Comparison of ENCODE assay signal across 1 cellular context in genomic region chr1:37595440-37596181, GRCh38.
TF ChIP-seq lines count a peak whose summit lies in the region.

Gene GNL2, minus strand, starts transcription at chr1:37595937. Its CDS starts 115 bp downstream, at chr1:37595822.

TF ChIP-seq in HEK293, 187 proteins besides CTCF, POLR2A, EP300 and RAD21 (continued from another document and continues in another):
- TF ChIP-seq, protein P1, sequence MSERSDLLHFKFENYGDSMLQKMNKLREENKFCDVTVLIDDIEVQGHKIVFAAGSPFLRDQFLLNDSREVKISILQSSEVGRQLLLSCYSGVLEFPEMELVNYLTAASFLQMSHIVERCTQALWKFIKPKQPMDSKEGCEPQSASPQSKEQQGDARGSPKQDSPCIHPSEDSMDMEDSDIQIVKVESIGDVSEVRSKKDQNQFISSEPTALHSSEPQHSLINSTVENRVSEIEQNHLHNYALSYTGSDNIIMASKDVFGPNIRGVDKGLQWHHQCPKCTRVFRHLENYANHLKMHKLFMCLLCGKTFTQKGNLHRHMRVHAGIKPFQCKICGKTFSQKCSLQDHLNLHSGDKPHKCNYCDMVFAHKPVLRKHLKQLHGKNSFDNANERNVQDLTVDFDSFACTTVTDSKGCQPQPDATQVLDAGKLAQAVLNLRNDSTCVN (tag by site-specific recombination; optimal IDR thresholded peaks at IDR 0.05): peak; percentile 98
- TF ChIP-seq, protein P2, sequence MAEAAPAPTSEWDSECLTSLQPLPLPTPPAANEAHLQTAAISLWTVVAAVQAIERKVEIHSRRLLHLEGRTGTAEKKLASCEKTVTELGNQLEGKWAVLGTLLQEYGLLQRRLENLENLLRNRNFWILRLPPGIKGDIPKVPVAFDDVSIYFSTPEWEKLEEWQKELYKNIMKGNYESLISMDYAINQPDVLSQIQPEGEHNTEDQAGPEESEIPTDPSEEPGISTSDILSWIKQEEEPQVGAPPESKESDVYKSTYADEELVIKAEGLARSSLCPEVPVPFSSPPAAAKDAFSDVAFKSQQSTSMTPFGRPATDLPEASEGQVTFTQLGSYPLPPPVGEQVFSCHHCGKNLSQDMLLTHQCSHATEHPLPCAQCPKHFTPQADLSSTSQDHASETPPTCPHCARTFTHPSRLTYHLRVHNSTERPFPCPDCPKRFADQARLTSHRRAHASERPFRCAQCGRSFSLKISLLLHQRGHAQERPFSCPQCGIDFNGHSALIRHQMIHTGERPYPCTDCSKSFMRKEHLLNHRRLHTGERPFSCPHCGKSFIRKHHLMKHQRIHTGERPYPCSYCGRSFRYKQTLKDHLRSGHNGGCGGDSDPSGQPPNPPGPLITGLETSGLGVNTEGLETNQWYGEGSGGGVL (tag by site-specific recombination; IDR thresholded peaks at IDR 0.05): no peak
- TF ChIP-seq SP7 (tag by site-specific recombination; IDR thresholded peaks at IDR 0.05) (peak; percentile 6), ZNF146 (tag by site-specific recombination; IDR thresholded peaks at IDR 0.05) (no peak), YY2 (tag by site-specific recombination; IDR thresholded peaks at IDR 0.05) (no peak), ZNF513 (tag by site-specific recombination; IDR thresholded peaks at IDR 0.05) (no peak), HOXD13 (CRISPR knock-in tag; IDR thresholded peaks at IDR 0.05; ENCODE audit: borderline replicate concordance) (no peak), ZNF747 (tag by site-specific recombination; IDR thresholded peaks at IDR 0.05) (no peak), ZBTB8A (tag by site-specific recombination; IDR thresholded peaks at IDR 0.05) (peak; percentile 72), OSR2 (tag by site-specific recombination; IDR thresholded peaks at IDR 0.05) (no peak), ZSCAN18 (tag by site-specific recombination; IDR thresholded peaks at IDR 0.05) (no peak), ZNF623 (tag by site-specific recombination; IDR thresholded peaks at IDR 0.05) (peak; percentile 5; the same call in 1 of the 2 replicates), ZNF423 (tag by site-specific recombination; IDR thresholded peaks at IDR 0.05) (no peak), KLF1 (tag by site-specific recombination; IDR thresholded peaks at IDR 0.05) (no peak; the same call in none of the 2 replicates), GLI4 (tag by site-specific recombination; IDR thresholded peaks at IDR 0.05) (no peak), ZNF654 (tag by site-specific recombination; IDR thresholded peaks at IDR 0.05; ENCODE audit: low read depth) (no peak), REPIN1 (tag by site-specific recombination; IDR thresholded peaks at IDR 0.05; ENCODE audit: low read depth) (no peak), ZNF112 (tag by site-specific recombination; IDR thresholded peaks at IDR 0.05) (no peak), KLF10 (tag by site-specific recombination; IDR thresholded peaks at IDR 0.05) (no peak), ZNF585B (tag by site-specific recombination; IDR thresholded peaks at IDR 0.05) (no peak), PATZ1 (tag by site-specific recombination; IDR thresholded peaks at IDR 0.05) (peak; percentile 65), ZNF132 (tag by site-specific recombination; IDR thresholded peaks at IDR 0.05; ENCODE audit: borderline replicate concordance) (no peak), ZNF23 (tag by site-specific recombination; IDR thresholded peaks at IDR 0.05; ENCODE audit: borderline replicate concordance) (no peak), ZNF138 (tag by site-specific recombination; IDR thresholded peaks at IDR 0.05; ENCODE audit: borderline replicate concordance) (no peak), ZNF449 (tag by site-specific recombination; IDR thresholded peaks at IDR 0.05) (no peak), ZSCAN30 (tag by site-specific recombination; IDR thresholded peaks at IDR 0.05) (no peak), ZNF362 (tag by site-specific recombination; IDR thresholded peaks at IDR 0.05) (no peak), ZFP41 (tag by site-specific recombination; IDR thresholded peaks at IDR 0.05; ENCODE audit: borderline replicate concordance) (no peak), GLI2 (tag by site-specific recombination; IDR thresholded peaks at IDR 0.05; ENCODE audit: borderline replicate concordance, low read depth) (no peak), ZNF626 (tag by site-specific recombination; IDR thresholded peaks at IDR 0.05) (no peak), ZNF791 (tag by site-specific recombination; IDR thresholded peaks at IDR 0.05) (no peak), ZNF560 (tag by site-specific recombination; IDR thresholded peaks at IDR 0.05; ENCODE audit: borderline replicate concordance) (no peak), ZNF707 (tag by site-specific recombination; IDR thresholded peaks at IDR 0.05) (no peak), ZFP3 (tag by site-specific recombination; IDR thresholded peaks at IDR 0.05; ENCODE audit: low read depth) (no peak), ZNF76 (tag by site-specific recombination; IDR thresholded peaks at IDR 0.05; ENCODE audit: borderline replicate concordance, low read depth) (peak; percentile 71; the same call in 1 of the 2 replicates), ZNF701 (tag by site-specific recombination; IDR thresholded peaks at IDR 0.05) (no peak), ZBTB21 (tag by site-specific recombination; IDR thresholded peaks at IDR 0.05) (peak; percentile 88)
- TF ChIP-seq, protein P3, sequence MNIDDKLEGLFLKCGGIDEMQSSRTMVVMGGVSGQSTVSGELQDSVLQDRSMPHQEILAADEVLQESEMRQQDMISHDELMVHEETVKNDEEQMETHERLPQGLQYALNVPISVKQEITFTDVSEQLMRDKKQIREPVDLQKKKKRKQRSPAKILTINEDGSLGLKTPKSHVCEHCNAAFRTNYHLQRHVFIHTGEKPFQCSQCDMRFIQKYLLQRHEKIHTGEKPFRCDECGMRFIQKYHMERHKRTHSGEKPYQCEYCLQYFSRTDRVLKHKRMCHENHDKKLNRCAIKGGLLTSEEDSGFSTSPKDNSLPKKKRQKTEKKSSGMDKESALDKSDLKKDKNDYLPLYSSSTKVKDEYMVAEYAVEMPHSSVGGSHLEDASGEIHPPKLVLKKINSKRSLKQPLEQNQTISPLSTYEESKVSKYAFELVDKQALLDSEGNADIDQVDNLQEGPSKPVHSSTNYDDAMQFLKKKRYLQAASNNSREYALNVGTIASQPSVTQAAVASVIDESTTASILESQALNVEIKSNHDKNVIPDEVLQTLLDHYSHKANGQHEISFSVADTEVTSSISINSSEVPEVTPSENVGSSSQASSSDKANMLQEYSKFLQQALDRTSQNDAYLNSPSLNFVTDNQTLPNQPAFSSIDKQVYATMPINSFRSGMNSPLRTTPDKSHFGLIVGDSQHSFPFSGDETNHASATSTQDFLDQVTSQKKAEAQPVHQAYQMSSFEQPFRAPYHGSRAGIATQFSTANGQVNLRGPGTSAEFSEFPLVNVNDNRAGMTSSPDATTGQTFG (tag by site-specific recombination; IDR thresholded peaks at IDR 0.05; ENCODE audit: borderline replicate concordance): no peak
- TF ChIP-seq, protein P4, sequence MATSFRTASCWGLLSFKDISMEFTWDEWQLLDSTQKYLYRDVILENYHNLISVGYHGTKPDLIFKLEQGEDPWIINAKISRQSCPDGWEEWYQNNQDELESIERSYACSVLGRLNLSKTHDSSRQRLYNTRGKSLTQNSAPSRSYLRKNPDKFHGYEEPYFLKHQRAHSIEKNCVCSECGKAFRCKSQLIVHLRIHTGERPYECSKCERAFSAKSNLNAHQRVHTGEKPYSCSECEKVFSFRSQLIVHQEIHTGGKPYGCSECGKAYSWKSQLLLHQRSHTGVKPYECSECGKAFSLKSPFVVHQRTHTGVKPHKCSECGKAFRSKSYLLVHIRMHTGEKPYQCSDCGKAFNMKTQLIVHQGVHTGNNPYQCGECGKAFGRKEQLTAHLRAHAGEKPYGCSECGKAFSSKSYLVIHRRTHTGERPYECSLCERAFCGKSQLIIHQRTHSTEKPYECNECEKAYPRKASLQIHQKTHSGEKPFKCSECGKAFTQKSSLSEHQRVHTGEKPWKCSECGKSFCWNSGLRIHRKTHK (tag by site-specific recombination; IDR thresholded peaks at IDR 0.05): no peak
- TF ChIP-seq, protein P5, sequence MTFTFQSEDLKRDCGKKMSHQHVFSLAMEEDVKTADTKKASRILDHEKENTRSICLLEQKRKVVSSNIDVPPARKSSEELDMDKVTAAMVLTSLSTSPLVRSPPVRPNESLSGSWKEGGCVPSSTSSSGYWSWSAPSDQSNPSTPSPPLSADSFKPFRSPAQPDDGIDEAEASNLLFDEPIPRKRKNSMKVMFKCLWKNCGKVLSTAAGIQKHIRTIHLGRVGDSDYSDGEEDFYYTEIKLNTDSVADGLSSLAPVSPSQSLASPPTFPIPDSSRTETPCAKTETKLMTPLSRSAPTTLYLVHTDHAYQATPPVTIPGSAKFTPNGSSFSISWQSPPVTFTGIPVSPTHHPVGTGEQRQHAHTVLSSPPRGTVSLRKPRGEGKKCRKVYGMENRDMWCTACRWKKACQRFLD (tag by site-specific recombination; IDR thresholded peaks at IDR 0.05): no peak
- TF ChIP-seq, protein P6, sequence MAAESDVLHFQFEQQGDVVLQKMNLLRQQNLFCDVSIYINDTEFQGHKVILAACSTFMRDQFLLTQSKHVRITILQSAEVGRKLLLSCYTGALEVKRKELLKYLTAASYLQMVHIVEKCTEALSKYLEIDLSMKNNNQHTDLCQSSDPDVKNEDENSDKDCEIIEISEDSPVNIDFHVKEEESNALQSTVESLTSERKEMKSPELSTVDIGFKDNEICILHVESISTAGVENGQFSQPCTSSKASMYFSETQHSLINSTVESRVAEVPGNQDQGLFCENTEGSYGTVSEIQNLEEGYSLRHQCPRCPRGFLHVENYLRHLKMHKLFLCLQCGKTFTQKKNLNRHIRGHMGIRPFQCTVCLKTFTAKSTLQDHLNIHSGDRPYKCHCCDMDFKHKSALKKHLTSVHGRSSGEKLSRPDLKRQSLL (tag by site-specific recombination; IDR thresholded peaks at IDR 0.05): no peak
